In the genomic region with DNA sequence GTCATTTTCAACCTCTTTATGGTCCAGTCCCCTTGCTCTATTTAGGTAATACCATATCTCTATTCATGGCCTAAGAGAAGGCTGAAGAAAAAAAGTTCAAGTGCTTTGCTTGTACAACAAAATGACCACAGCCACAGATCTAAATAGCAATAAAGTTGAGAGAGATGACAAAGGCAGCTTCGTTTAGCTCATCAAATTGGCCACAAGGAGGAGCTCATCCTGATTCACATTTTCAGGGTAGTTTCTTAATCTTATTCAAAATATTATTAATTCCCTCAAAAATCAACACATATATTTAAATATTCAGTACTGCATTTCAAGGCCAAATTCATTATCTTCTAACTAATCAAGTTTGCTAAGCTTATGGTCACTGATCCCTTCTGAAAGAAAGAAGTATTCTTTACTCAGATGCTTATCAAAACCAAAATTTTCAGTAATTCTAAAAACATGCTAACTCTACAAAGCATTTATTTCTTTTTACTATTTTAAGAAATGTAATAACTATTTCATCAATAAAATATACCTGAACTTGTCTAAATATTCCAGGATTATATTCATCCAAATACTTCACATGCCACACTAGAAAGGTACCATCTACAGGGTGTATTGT, we compare ENCODE assay signal across 1 cellular context.
TF ChIP-seq lines count a peak whose summit lies in the region.

No MANE protein-coding gene starts in this region.

TF ChIP-seq in WTC11, 78 proteins besides CTCF, POLR2A, EP300 and RAD21 (continued from another document):
- TF ChIP-seq GRHL2 (CRISPR knock-in tag; IDR thresholded peaks at IDR 0.05; ENCODE audit: insufficient replicate concordance, severe bottlenecking): no peak
- TF ChIP-seq ELF4 (CRISPR knock-in tag; IDR thresholded peaks at IDR 0.05; ENCODE audit: low read depth): no peak
- TF ChIP-seq ZNF232 (CRISPR knock-in tag; IDR thresholded peaks at IDR 0.05): no peak
